Comparison of ENCODE assay signal across 1 cellular context in the genomic region with DNA sequence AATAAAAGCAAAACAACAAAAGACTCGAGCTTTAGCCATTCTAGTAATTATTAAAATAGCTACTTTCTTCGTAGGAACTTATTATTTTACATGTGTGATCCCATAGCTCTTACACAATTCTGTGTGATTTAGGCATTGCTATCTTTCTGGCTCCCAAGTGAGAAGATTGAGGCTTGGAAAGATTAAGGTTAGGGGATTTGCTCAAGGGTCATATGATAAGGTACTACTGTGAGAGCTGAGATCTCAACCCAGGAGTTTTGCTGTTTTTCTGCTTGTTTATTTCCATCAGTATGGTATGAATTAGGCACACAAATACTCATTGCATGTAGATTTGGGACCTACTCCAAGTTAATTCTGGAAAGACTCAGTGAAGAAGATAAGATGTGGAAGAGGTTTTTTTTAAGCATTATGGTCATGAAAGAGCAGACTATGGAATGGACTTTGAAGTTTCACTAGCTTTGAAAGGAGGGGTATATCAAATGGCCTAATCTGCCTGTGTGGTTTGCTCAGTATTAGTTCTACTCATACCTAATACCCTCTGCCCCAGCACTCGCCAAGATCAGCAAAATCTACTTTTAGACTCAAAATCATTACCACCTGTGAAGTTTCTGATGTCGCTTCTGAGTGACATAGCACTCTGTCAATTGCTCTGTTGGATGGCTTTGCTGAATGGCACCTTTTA.
TF ChIP-seq lines count a peak whose summit lies in the region.

No MANE protein-coding gene starts in this region.

TF ChIP-seq in A549, 52 proteins besides CTCF, POLR2A, EP300 and RAD21:
- no peak for TF ChIP-seq REST (IDR thresholded peaks at IDR 0.05)
- TF ChIP-seq HOXB5 (CRISPR knock-in tag; IDR thresholded peaks at IDR 0.05): no peak
- no peak for TF ChIP-seq RARB (CRISPR knock-in tag; IDR thresholded peaks at IDR 0.05)
- no peak for TF ChIP-seq ZC3H11A (IDR thresholded peaks at IDR 0.05)
- TF ChIP-seq TFCP2L1 (CRISPR knock-in tag; IDR thresholded peaks at IDR 0.05): no peak
- TF ChIP-seq HMGXB4 (CRISPR knock-in tag; IDR thresholded peaks at IDR 0.05; ENCODE audit: borderline replicate concordance): no peak
- no peak for TF ChIP-seq NR3C1 (IDR thresholded peaks at IDR 0.05)
- TF ChIP-seq ZNF302 (CRISPR knock-in tag; IDR thresholded peaks at IDR 0.05): no peak
- TF ChIP-seq, protein P1, sequence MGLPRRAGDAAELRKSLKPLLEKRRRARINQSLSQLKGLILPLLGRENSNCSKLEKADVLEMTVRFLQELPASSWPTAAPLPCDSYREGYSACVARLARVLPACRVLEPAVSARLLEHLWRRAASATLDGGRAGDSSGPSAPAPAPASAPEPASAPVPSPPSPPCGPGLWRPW (IDR thresholded peaks at IDR 0.05): no peak
